19 cellular contexts compared by ENCODE assay signal in genomic region chr17:50163846-50164696, GRCh38. TPM values are rescaled to one million over a fixed set of nuclear protein-coding genes. Genes with fewer than 3 reads are reported as not detected.
DNase-seq lines count a peak whose midpoint lies in the region; ATAC-seq, FAIRE-seq and TF ChIP-seq lines count a peak whose summit lies in the region.
"Had no signal": no experiment of that assay in that cellular context is flagged by ENCODE, and none has a peak within 500 bp of the region (broad histone marks: within the 10 kb centered on the region; RNA-seq: fewer than 3 reads in every experiment).

No MANE protein-coding gene starts in this region.

- H3K36me3 Mint-ChIP-seq in activated naive CD8-positive, alpha-beta T cell treated with anti-CD3 and anti-CD28 coated beads, Interleukin-2, amount 50 U/mL, for 24 hours (ENCODE audit: low read depth) = no peaks in the 10 kb centered on the region
- H3K36me3 Mint-ChIP-seq: CD8-positive, alpha-beta memory T cell; natural killer cell treated with Interleukin-12 subunit alpha and Interleukin-12 subunit beta and Interleukin-15 and Interleukin-18, amount 100 ng/mL, for 72 hours had no signal

- no CpG with 5 or more reads among the region's 11 CpGs for WGBS in neuronal stem cell (ENCODE audit: extremely low coverage in 2 of 2, insufficient read length in 2 of 2, insufficient replicate concordance in 1 of 2), 2 donors
- 77% methylated on average over 11 of the region's 11 CpGs for WGBS in hepatocyte (ENCODE audit: low lambda C conversion rate, missing lambda C conversion rate)

- no peak overlapping the region for H4K91ac ChIP-seq in neuronal stem cell (ENCODE audit: low read depth, low read length, poor library complexity)

- peak overlapping the region; percentile 24 for H3K9ac ChIP-seq in neuronal stem cell (ENCODE audit: low read depth, low read length, poor library complexity)

- no peaks in the 10 kb centered on the region for H3K36me3 ChIP-seq in neuronal stem cell (replicated peaks in 1 of 2; ENCODE audit: control insufficient read depth in 2 of 2, insufficient read depth in 2 of 2, low read length in 2 of 2)
- no peaks in the 10 kb centered on the region for H3K36me3 ChIP-seq in hepatocyte (replicated peaks; ENCODE audit: insufficient read depth, low read depth)
- H3K36me3 ChIP-seq: sigmoid colon, suprapubic skin had no signal

- H3K9me2 ChIP-seq in hepatocyte (replicated peaks; ENCODE audit: insufficient read depth) = no peaks in the 10 kb centered on the region

- H3K9me3 Mint-ChIP-seq in activated naive CD8-positive, alpha-beta T cell treated with anti-CD3 and anti-CD28 coated beads, Interleukin-2, amount 50 U/mL, for 24 hours = no peaks in the 10 kb centered on the region
- H3K9me3 Mint-ChIP-seq: CD8-positive, alpha-beta memory T cell; natural killer cell treated with Interleukin-12 subunit alpha and Interleukin-12 subunit beta and Interleukin-15 and Interleukin-18, amount 100 ng/mL, for 72 hours had no signal

- H3K4me1 Mint-ChIP-seq in activated naive CD8-positive, alpha-beta T cell treated with anti-CD3 and anti-CD28 coated beads, Interleukin-2, amount 50 U/mL, for 24 hours = peaks cover 43% of the 10 kb centered on the region

- peak overlapping the region; percentile 71 for H3K27ac Mint-ChIP-seq in activated naive CD8-positive, alpha-beta T cell treated with anti-CD3 and anti-CD28 coated beads, Interleukin-2, amount 50 U/mL, for 24 hours

- H2BK5ac ChIP-seq in neuronal stem cell (ENCODE audit: low read length) = no peak overlapping the region

- H2AFZ ChIP-seq in neuronal stem cell (ENCODE audit: low read length) (no peak overlapping the region), hepatocyte (no peak overlapping the region)

- H3K18ac ChIP-seq in neuronal stem cell (ENCODE audit: low read length) = peak overlapping the region; percentile 32

- H2BK15ac ChIP-seq in neuronal stem cell (ENCODE audit: low read length) = peak overlapping the region; percentile 32

- H2AK5ac ChIP-seq in neuronal stem cell (ENCODE audit: low read depth, low read length) = no peak overlapping the region

- peaks cover 9 to 11% of the 10 kb centered on the region in 2 donors for H3K4me1 ChIP-seq in neuronal stem cell (ENCODE audit: control insufficient read depth in 2 of 2, insufficient read depth in 1 of 2, low read depth in 1 of 2, low read length in 2 of 2)
- no peaks in the 10 kb centered on the region for H3K4me1 ChIP-seq in hepatocyte (ENCODE audit: insufficient read depth)

- H3K27ac ChIP-seq in neuronal stem cell (replicated peaks; ENCODE audit: low read length) (no peak overlapping the region), hepatocyte (no peak overlapping the region)
- H3K27ac ChIP-seq: body of pancreas, HL-60, suprapubic skin had no signal

- H3K27me3 ChIP-seq in neuronal stem cell (ENCODE audit: control insufficient read depth in 3 of 3, insufficient read depth in 3 of 3, low read depth in 1 of 3, low read length in 3 of 3) (peaks cover 0 to 6% (median 0%) of the 10 kb centered on the region in 3 experiments), hepatocyte (no peaks in the 10 kb centered on the region)
- H3K27me3 ChIP-seq: body of pancreas, sigmoid colon, suprapubic skin had no signal

- TF ChIP-seq CTCF in hepatocyte (IDR thresholded peaks at IDR 0.05; ENCODE audit: poor library complexity) = no peak

- H3K14ac ChIP-seq in neuronal stem cell (ENCODE audit: low read length) = no peak overlapping the region

- no peak for TF ChIP-seq POLR2A in GM12891 (IDR thresholded peaks at IDR 0.05; ENCODE audit: low read depth, low read length)

- no peak overlapping the region for H3K4me3 ChIP-seq in neuronal stem cell (ENCODE audit: low read length in 2 of 2)
- H3K4me3 ChIP-seq in hepatocyte = no peak overlapping the region
- H3K4me3 ChIP-seq: body of pancreas, sigmoid colon, suprapubic skin had no signal

- H2BK12ac ChIP-seq in neuronal stem cell (ENCODE audit: low read length) = peak overlapping the region; percentile 51

- H3K4me2 ChIP-seq in neuronal stem cell (ENCODE audit: insufficient read depth, low read length, poor library complexity, severe bottlenecking) (no peak overlapping the region), hepatocyte (no peak overlapping the region)

- DNase-seq in GM12891 (ENCODE audit: insufficient read length, low spot score) (no peak), neuronal stem cell (ENCODE audit: low spot score) (no peak), glomerular visceral epithelial cell (ENCODE audit: extremely low spot score) (no peak), GDM1 (lab: John Stamatoyannopoulos, UW) (no peak), hepatocyte (ENCODE audit: low spot score) (no peak)
- DNase-seq in activated naive CD8-positive, alpha-beta T cell treated with anti-CD3 and anti-CD28 coated beads, Interleukin-2, amount 50 U/mL, for 24 hours = peak; percentile 49
- DNase-seq: body of pancreas; CD8-positive, alpha-beta memory T cell; effector CD8-positive, alpha-beta T cell; foreskin melanocyte; GF-D8; islet precursor cell; NCI-H446 treated with DMSO at 0.1 percent for 48 hours; sigmoid colon had no signal

- H3K79me2 ChIP-seq in hepatocyte = no peaks in the 10 kb centered on the region

- no peak overlapping the region for H3K23ac ChIP-seq in neuronal stem cell (ENCODE audit: low read depth, low read length, poor library complexity)

- H3K9me3 ChIP-seq in neuronal stem cell (replicated peaks in 1 of 2; ENCODE audit: control insufficient read depth in 2 of 2, insufficient read depth in 1 of 2, low read depth in 1 of 2, low read length in 2 of 2) (no peaks in the 10 kb centered on the region), hepatocyte (ENCODE audit: low read depth) (no peaks in the 10 kb centered on the region)
- H3K9me3 ChIP-seq: body of pancreas, sigmoid colon, suprapubic skin had no signal

- peak; percentile 44 for ATAC-seq in HG02678 (IDR thresholded peaks at IDR 0.05; ENCODE audit: unreplicated experiment)
- ATAC-seq in activated naive CD8-positive, alpha-beta T cell treated with anti-CD3 and anti-CD28 coated beads, Interleukin-2, amount 50 U/mL, for 24 hours = no peak
- ATAC-seq: body of pancreas; natural killer cell treated with Interleukin-12 subunit alpha and Interleukin-12 subunit beta and Interleukin-15 and Interleukin-18, amount 100 ng/mL, for 72 hours had no signal

- H3K27me3 Mint-ChIP-seq in activated naive CD8-positive, alpha-beta T cell treated with anti-CD3 and anti-CD28 coated beads, Interleukin-2, amount 50 U/mL, for 24 hours = no peaks in the 10 kb centered on the region

- no peak overlapping the region for H3K4ac ChIP-seq in neuronal stem cell (ENCODE audit: low read length)

- no peak overlapping the region for H4K8ac ChIP-seq in neuronal stem cell (ENCODE audit: low read depth, low read length)

- no peaks in the 10 kb centered on the region for H3K79me1 ChIP-seq in neuronal stem cell (ENCODE audit: low read depth, low read length)

- FAIRE-seq in GM12891 (lab: Jason Lieb, UNC) = peak; percentile 73

- H2BK120ac ChIP-seq in neuronal stem cell (ENCODE audit: low read depth, low read length) = no peak overlapping the region

- no peaks in the 10 kb centered on the region for H4K20me1 ChIP-seq in hepatocyte (ENCODE audit: insufficient read depth, poor library complexity, severe bottlenecking)

- no peak overlapping the region for H3K4me3 Mint-ChIP-seq in activated naive CD8-positive, alpha-beta T cell treated with anti-CD3 and anti-CD28 coated beads, Interleukin-2, amount 50 U/mL, for 24 hours
- H3K4me3 Mint-ChIP-seq: CD8-positive, alpha-beta memory T cell; natural killer cell treated with Interleukin-12 subunit alpha and Interleukin-12 subunit beta and Interleukin-15 and Interleukin-18, amount 100 ng/mL, for 72 hours had no signal

TF ChIP-seq in GM12891, 5 proteins besides CTCF, POLR2A, EP300 and RAD21:
- TF ChIP-seq POLR2AphosphoS5 (IDR thresholded peaks at IDR 0.05; ENCODE audit: low read depth, low read length) (no peak), TAF1 (IDR thresholded peaks at IDR 0.05; ENCODE audit: low read depth, low read length) (no peak), SPI1 (IDR thresholded peaks at IDR 0.05; ENCODE audit: low read depth, low read length) (no peak), POU2F2 (IDR thresholded peaks at IDR 0.05; ENCODE audit: low read depth, low read length) (no peak), PAX5 (IDR thresholded peaks at IDR 0.05; ENCODE audit: insufficient read depth, low read length, severe bottlenecking) (no peak)

RNA-seq across cellular contexts. Expression of gene SGCA, which starts 1.7 kb away (rescaled TPM):
- 1.3 TPM for polyA plus RNA-seq in GM12891 (2012; ENCODE audit: low read depth, missing spikeins)
- 0.57 TPM for polyA plus RNA-seq in neuronal stem cell (2013, experiment 1 of 2)
- polyA plus RNA-seq in neuronal stem cell (2013, experiment 2 of 2) = 0.35 TPM
- 0.37 TPM in 1 of 2 replicates, not detected in the other for total RNA-seq in hepatocyte
- polyA plus RNA-seq in hepatocyte = 0.83 and 2.2 TPM in 2 replicates
- total RNA-seq: RPMI7951 had no signal
- polyA plus RNA-seq: CD8-positive, alpha-beta memory T cell had no signal

RNA-seq across cellular contexts. Expression of gene PPP1R9B, which starts 13.6 kb away (rescaled TPM):
- 52.5 TPM for polyA plus RNA-seq in GM12891 (2012; ENCODE audit: low read depth, missing spikeins)
- polyA plus RNA-seq in neuronal stem cell (2013, experiment 1 of 2) = 19.8 TPM
- 19.4 TPM for polyA plus RNA-seq in neuronal stem cell (2013, experiment 2 of 2)
- 22.5 and 26.2 TPM in 2 replicates for total RNA-seq in hepatocyte
- 5.1 and 6.7 TPM in 2 replicates for polyA plus RNA-seq in hepatocyte

RNA-seq across cellular contexts. Expression of gene SAMD14, which starts 34.1 kb away (rescaled TPM):
- 0.72 TPM for polyA plus RNA-seq in GM12891 (2012; ENCODE audit: low read depth, missing spikeins)
- 31.6 TPM for polyA plus RNA-seq in neuronal stem cell (2013, experiment 1 of 2)
- polyA plus RNA-seq in neuronal stem cell (2013, experiment 2 of 2) = 33.4 TPM
- total RNA-seq in hepatocyte = 2.4 and 3.1 TPM in 2 replicates
- 3.1 and 4.2 TPM in 2 replicates for polyA plus RNA-seq in hepatocyte
- total RNA-seq: body of pancreas had no signal
- polyA plus RNA-seq: CD8-positive, alpha-beta memory T cell had no signal

RNA-seq across cellular contexts. Expression of gene COL1A1, which starts 37.4 kb away (rescaled TPM):
- 6.1 TPM for polyA plus RNA-seq in GM12891 (2012; ENCODE audit: low read depth, missing spikeins)
- 17.9 TPM for polyA plus RNA-seq in neuronal stem cell (2013, experiment 1 of 2)
- 18.4 TPM for polyA plus RNA-seq in neuronal stem cell (2013, experiment 2 of 2)
- total RNA-seq in hepatocyte = 351 and 1,063 TPM in 2 replicates
- 5,822 and 6,071 TPM in 2 replicates for polyA plus RNA-seq in hepatocyte
- polyA plus RNA-seq: CD8-positive, alpha-beta memory T cell had no signal
